11 cellular contexts compared by ENCODE assay signal in the genomic region with DNA sequence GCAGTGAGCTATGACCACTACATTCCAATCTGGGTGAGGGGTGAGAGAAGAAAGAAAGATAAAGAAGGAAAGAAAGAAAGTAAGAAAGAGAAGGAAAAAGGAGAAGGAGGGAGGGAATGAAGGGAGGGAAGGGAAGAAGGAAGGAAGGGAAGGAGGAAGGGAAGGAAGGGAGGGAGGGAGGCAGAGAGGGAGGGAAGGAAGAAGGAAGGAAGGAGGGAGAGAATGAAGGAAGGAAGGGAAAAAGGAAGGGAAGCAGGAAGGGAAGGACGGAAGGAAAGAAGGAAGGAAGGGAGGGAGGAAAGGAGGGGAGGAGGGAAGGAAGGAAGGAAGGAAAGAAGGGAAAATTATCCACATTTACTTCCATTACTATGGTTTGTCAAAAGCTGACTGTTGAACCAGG. TPM values are rescaled to one million over a fixed set of nuclear protein-coding genes. Genes with fewer than 3 reads are reported as not detected.
"Had no signal": no experiment of that assay in that cellular context is flagged by ENCODE, and none has a peak within 500 bp of the region (broad histone marks: within the 10 kb centered on the region; RNA-seq: fewer than 3 reads in every experiment).

No MANE protein-coding gene starts in this region.

- H3K4me1 ChIP-seq: HAP-1 had no signal

- DNase-seq: GM23248, GOT3, H7, H9, HCEC 1CT, HFFc6 had no signal

- ATAC-seq: GM23338, HCT116 had no signal

- H3K9me3 ChIP-seq: HAP-1 had no signal

- H3K4me2 ChIP-seq: GM23338 had no signal

- H3K4me3 ChIP-seq: GM23248, GM23338, HAP-1 had no signal

- H3K9ac ChIP-seq: GM23248 had no signal

- H3K27ac ChIP-seq: GM23248 had no signal

- H2AFZ ChIP-seq: GM23248, GM23338 had no signal

- FAIRE-seq: H54 had no signal

- H3K36me3 ChIP-seq: HAP-1 had no signal

RNA-seq across cellular contexts. Expression of a gene that starts 39.4 kb away (rescaled TPM):
- total RNA-seq: GM23248, H7, H9, HFFc6 had no signal
- polyA plus RNA-seq: GM23248, GM23338 had no signal

RNA-seq across cellular contexts. Expression of a gene that starts 55.5 kb away (rescaled TPM):
- total RNA-seq: GM23248, GM23338, H4, H7, H9, HFFc6 had no signal
- polyA plus RNA-seq: GM23248, GM23338 had no signal
